ENCODE assay signal across 8 cellular contexts in genomic region chr11:6251120-6251733, GRCh38. TPM values are rescaled to one million over a fixed set of nuclear protein-coding genes. Genes with fewer than 3 reads are reported as not detected.
DNase-seq lines count a peak whose midpoint lies in the region; ATAC-seq, FAIRE-seq and TF ChIP-seq lines count a peak whose summit lies in the region.

No MANE protein-coding gene starts in this region.

- H3K27ac ChIP-seq in H1 (ENCODE audit: low read depth, low read length), result no peak overlapping the region
- H3K27ac ChIP-seq in temporal lobe (ENCODE audit: low read depth, low read length), result peak overlapping the region; percentile 37

- ATAC-seq in HG02763 (IDR thresholded peaks at IDR 0.05; ENCODE audit: unreplicated experiment), result peak; percentile 73

- no peak overlapping the region for H3K23ac ChIP-seq in H1 (ENCODE audit: insufficient read length)

- POLR2A ChIA-PET in H1 (lab: Charles Lee; ENCODE audit: partially characterized antibody), result interaction anchor here (1.1 to 1.5 kb wide), 3 partner anchors 47 to 72 kb away, joined by 3 read pairs; no protein-coding TSS in a partner anchor

- 40% methylated on average over 6 of the region's 6 CpGs; no CpG with 5 or more reads in 1 of the 2 experiments for WGBS in H1 (ENCODE audit: extremely low coverage in 1 of 2, insufficient coverage in 1 of 2, insufficient read length in 1 of 2, insufficient replicate concordance in 2 of 2, low coverage in 1 of 2, low lambda C conversion rate in 2 of 2, missing lambda C conversion rate in 1 of 2), 2 experiments

- DNase-seq in activated gamma-delta T cell treated with Interleukin-2 at 50 U/mL for 16 hours (peak; percentile 36), activated gamma-delta T cell (lab: John Stamatoyannopoulos, UW) (no peak), NCI-H1694 treated with DMSO at 0.1 percent for 48 hours (lab: John Stamatoyannopoulos, UW) (peak; percentile 13), H1 (ENCODE audit: low read depth in 1 of 2, low spot score in 2 of 2) (peak; percentile 64 to 90), mesothelial cell of epicardium (ENCODE audit: low spot score in 2 of 2, unreplicated experiment in 2 of 2) (peak in 1 of 2 experiments; percentile 80)
- DNase-seq in activated CD4-positive, alpha-beta T cell treated with anti-CD3 and anti-CD28 coated beads, Interleukin-2, amount 50 U/mL, for 1 hour, result peak; percentile 43

- H3K9ac ChIP-seq in H1 (replicated peaks in 1 of 4; ENCODE audit: extremely low read depth in 1 of 4, low read depth in 3 of 4, low read length in 3 of 4), result no peak overlapping the region

- H3K27ac Mint-ChIP-seq in mesothelial cell of epicardium, result no peak overlapping the region

- TF ChIP-seq RAD21 in H1 (IDR thresholded peaks at IDR 0.05 in 1 of 2, conservative IDR thresholded peaks at IDR 0.05 in 1 of 2; ENCODE audit: low read depth in 2 of 2, low read length in 2 of 2), result peak; percentile 84 to 86

- H3K9me3 Mint-ChIP-seq in mesothelial cell of epicardium, result no peaks in the 10 kb centered on the region

- H3K4me3 Mint-ChIP-seq in mesothelial cell of epicardium, result no peak overlapping the region

- CTCF ChIA-PET in H1 (lab: Charles Lee; ENCODE audit: partially characterized antibody), result interaction anchor here (0.6 to 14.4 kb wide), 49 partner anchors 10 to 638 kb away, joined by 3 to 166 read pairs (median 5); partner anchors contain the start of genes C11orf42, CAVIN3, CCKBR and CNGA4

- no peaks in the 10 kb centered on the region for H3K79me1 ChIP-seq in H1 (ENCODE audit: low read depth, low read length)

- H2BK120ac ChIP-seq in H1 (replicated peaks; ENCODE audit: low read depth, low read length), result no peak overlapping the region

- no peak overlapping the region for H2AK5ac ChIP-seq in H1 (ENCODE audit: low read depth, low read length)

- no peak overlapping the region for H2BK5ac ChIP-seq in H1 (ENCODE audit: low read depth, low read length)

- TF ChIP-seq EP300 in H1 (IDR thresholded peaks at IDR 0.05; ENCODE audit: borderline replicate concordance in 1 of 2, low read depth in 2 of 2, low read length in 2 of 2), result no peak

- H3K36me3 ChIP-seq in H1 (ENCODE audit: control insufficient read depth in 2 of 4, insufficient read depth in 4 of 4, low read length in 3 of 4), result no peaks in the 10 kb centered on the region

- no peak overlapping the region for H3K18ac ChIP-seq in H1 (ENCODE audit: extremely low read depth, low read length)

- no peak overlapping the region for H4K5ac ChIP-seq in H1 (ENCODE audit: insufficient read length, low read depth, low read length)

- H3K9me3 ChIP-seq in H1 (ENCODE audit: insufficient read depth in 2 of 2, low read depth in 1 of 2, low read length in 1 of 2), result no peaks in the 10 kb centered on the region

- no peak overlapping the region for H2BK15ac ChIP-seq in H1 (ENCODE audit: low read length)

- no peaks in the 10 kb centered on the region for H3K79me2 ChIP-seq in H1 (ENCODE audit: control insufficient read depth in 1 of 2, insufficient read depth in 2 of 2, low read length in 2 of 2)

- H3K23me2 ChIP-seq in H1 (ENCODE audit: low read depth, low read length), result no peaks in the 10 kb centered on the region

- no peak overlapping the region for H3K56ac ChIP-seq in H1 (replicated peaks; ENCODE audit: insufficient read length, low read depth, low read length)

- TF ChIP-seq POLR2A in H1 (IDR thresholded peaks at IDR 0.05; ENCODE audit: control extremely low read depth in 1 of 2, low read depth in 2 of 2, low read length in 2 of 2), result no peak

- H3K4me3 ChIP-seq in H1 (ENCODE audit: extremely low read depth in 1 of 4, insufficient read depth in 2 of 4, low read depth in 3 of 4, low read length in 4 of 4), result no peak overlapping the region

- H3K36me3 Mint-ChIP-seq in mesothelial cell of epicardium, result no peaks in the 10 kb centered on the region

- H3K14ac ChIP-seq in H1 (ENCODE audit: insufficient read length), result no peak overlapping the region

- H3K4ac ChIP-seq in H1 (replicated peaks; ENCODE audit: insufficient read length, low read depth, low read length), result no peak overlapping the region

- H2BK12ac ChIP-seq in H1 (ENCODE audit: low read depth, low read length), result no peak overlapping the region

- no peak overlapping the region for H4K8ac ChIP-seq in H1 (ENCODE audit: extremely low read depth, insufficient read depth, low read length)

- H2AFZ ChIP-seq in H1 (ENCODE audit: low read length), result peak overlapping the region; percentile 0; the same call in 1 of the 2 replicates

- peaks cover 0 to 3% (median under 1%) of the 10 kb centered on the region in 4 experiments; a peak in 1 of 7 replicates for H3K27me3 ChIP-seq in H1 (replicated peaks in 1 of 4; ENCODE audit: control insufficient read depth in 3 of 4, extremely low read depth in 1 of 4, insufficient read depth in 3 of 4, low read length in 3 of 4)

- peaks cover 4% of the 10 kb centered on the region for H3K4me1 Mint-ChIP-seq in mesothelial cell of epicardium

- no peak overlapping the region for H2BK20ac ChIP-seq in H1 (ENCODE audit: low read length)

- no peaks in the 10 kb centered on the region for H3K4me1 ChIP-seq in H1 (replicated peaks in 1 of 4; ENCODE audit: control insufficient read depth in 3 of 4, insufficient read depth in 4 of 4, low read length in 3 of 4)

- no peaks in the 10 kb centered on the region for H4K20me1 ChIP-seq in H1 (replicated peaks in 1 of 2; ENCODE audit: control insufficient read depth in 1 of 2, insufficient read depth in 2 of 2, low read length in 2 of 2)

- H3K4me2 ChIP-seq in H1 (ENCODE audit: insufficient read depth in 1 of 2, low read depth in 2 of 2, low read length in 2 of 2), result no peak overlapping the region

- no peak overlapping the region for H4K91ac ChIP-seq in H1 (replicated peaks; ENCODE audit: insufficient read length, low read length)

- FAIRE-seq in H1 (lab: Jason Lieb, UNC), result peak; percentile 87

- H3K27me3 Mint-ChIP-seq in mesothelial cell of epicardium (ENCODE audit: low read depth), result no peaks in the 10 kb centered on the region

- TF ChIP-seq CTCF in H1 (IDR thresholded peaks at IDR 0.05; ENCODE audit: control extremely low read depth in 1 of 3, insufficient read depth in 1 of 3, low read depth in 1 of 3, low read length in 3 of 3) (peak; percentile 91 to 99 (median 97)), mesothelial cell of epicardium (IDR thresholded peaks at IDR 0.05; ENCODE audit: unreplicated experiment) (peak; percentile 79)

RNA-seq across cellular contexts. Expression of gene CCKBR, which starts 8.4 kb away (rescaled TPM):
- 4.6 and 5.7 TPM in 2 replicates for total RNA-seq in H1 (2021; fragmentation: NEBNext Ultra II Directional; extraction: Animal tissue kit (Norgen Biotek cat#: 25700))
- polyA plus RNA-seq in H1 (2011; rRNA removed), result 9.1 and 9.8 TPM in 2 replicates
- polyA plus RNA-seq in H1 (2011; cell fraction: cytosol; rRNA removed), result 4.5 TPM
- 7.1 TPM for polyA plus RNA-seq in H1 (2011; cell fraction: nucleus; rRNA removed)
- 4.8 to 8.0 TPM (median 6.8 TPM) in 4 replicates for polyA plus RNA-seq in H1 (2012, experiment 1 of 2)
- 6.3 TPM for polyA plus RNA-seq in H1 (2012, experiment 2 of 2)
- polyA plus RNA-seq in H1 (2013, experiment 1 of 2), result 4.1 TPM
- 4.1 TPM for polyA plus RNA-seq in H1 (2013, experiment 2 of 2)
- 8.0 and 9.4 TPM in 2 replicates for polyA minus RNA-seq in H1 (2011; rRNA and poly(A)+ RNA removed)
- 2.7 TPM for polyA minus RNA-seq in H1 (2011; cell fraction: cytosol; rRNA and poly(A)+ RNA removed)
- polyA minus RNA-seq in H1 (2011; cell fraction: nucleus; rRNA and poly(A)+ RNA removed), result 3.1 TPM
- total RNA-seq in mesothelial cell of epicardium (3.7 to 4.6 TPM (median 3.8 TPM) in 3 replicates), temporal lobe (6.1 TPM)

RNA-seq across cellular contexts. Expression of gene CNGA4, which starts 12.3 kb away (rescaled TPM):
- 0.33 TPM in 1 of 2 replicates, not detected in the other for total RNA-seq in H1 (2021; fragmentation: NEBNext Ultra II Directional; extraction: Animal tissue kit (Norgen Biotek cat#: 25700))
- polyA plus RNA-seq in H1 (2011; rRNA removed), result 0.29 and 0.74 TPM in 2 replicates
- 0.44 TPM for polyA plus RNA-seq in H1 (2011; cell fraction: cytosol; rRNA removed)
- 1.00 TPM for polyA plus RNA-seq in H1 (2011; cell fraction: nucleus; rRNA removed)
- polyA plus RNA-seq in H1 (2012, experiment 1 of 2), result 0.21 to 0.62 TPM (median 0.30 TPM) in 4 replicates
- polyA plus RNA-seq in H1 (2012, experiment 2 of 2), result not detected
- polyA plus RNA-seq in H1 (2013, experiment 1 of 2), result 0.12 TPM
- 0.07 TPM for polyA plus RNA-seq in H1 (2013, experiment 2 of 2)
- polyA minus RNA-seq in H1 (2011; rRNA and poly(A)+ RNA removed), result 0.63 and 0.69 TPM in 2 replicates
- not detected for polyA minus RNA-seq in H1 (2011; cell fraction: cytosol; rRNA and poly(A)+ RNA removed)
- polyA minus RNA-seq in H1 (2011; cell fraction: nucleus; rRNA and poly(A)+ RNA removed), result 0.30 TPM
- total RNA-seq in mesothelial cell of epicardium, result 0.27 to 0.54 TPM (median 0.49 TPM) in 3 replicates
- total RNA-seq in temporal lobe, result 0.25 TPM

RNA-seq across cellular contexts. Expression of gene FHIP1B, which starts 16.8 kb away (rescaled TPM):
- total RNA-seq in H1 (2021; fragmentation: NEBNext Ultra II Directional; extraction: Animal tissue kit (Norgen Biotek cat#: 25700)), result 16.8 TPM in 2 replicates
- polyA plus RNA-seq in H1 (2011; rRNA removed), result 41.9 and 67.1 TPM in 2 replicates
- polyA plus RNA-seq in H1 (2011; cell fraction: cytosol; rRNA removed), result 35.7 TPM
- polyA plus RNA-seq in H1 (2011; cell fraction: nucleus; rRNA removed), result 106 TPM
- polyA plus RNA-seq in H1 (2012, experiment 1 of 2), result 15.3 to 19.5 TPM (median 17.6 TPM) in 4 replicates
- 13.7 TPM for polyA plus RNA-seq in H1 (2012, experiment 2 of 2)
- polyA plus RNA-seq in H1 (2013, experiment 1 of 2), result 17.6 TPM
- polyA plus RNA-seq in H1 (2013, experiment 2 of 2), result 16.7 TPM
- 28.4 and 31.6 TPM in 2 replicates for polyA minus RNA-seq in H1 (2011; rRNA and poly(A)+ RNA removed)
- polyA minus RNA-seq in H1 (2011; cell fraction: cytosol; rRNA and poly(A)+ RNA removed), result 11.0 TPM
- polyA minus RNA-seq in H1 (2011; cell fraction: nucleus; rRNA and poly(A)+ RNA removed), result 44.8 TPM
- total RNA-seq in mesothelial cell of epicardium, result 46.6 to 47.0 TPM (median 46.7 TPM) in 3 replicates
- total RNA-seq in temporal lobe, result 16.2 TPM

RNA-seq across cellular contexts. Expression of gene C11orf42, which starts 45.9 kb away (rescaled TPM):
- not detected in 2 replicates for total RNA-seq in H1 (2021; fragmentation: NEBNext Ultra II Directional; extraction: Animal tissue kit (Norgen Biotek cat#: 25700))
- polyA plus RNA-seq in H1 (2011; rRNA removed), result not detected in 2 replicates
- not detected for polyA plus RNA-seq in H1 (2011; cell fraction: cytosol; rRNA removed)
- not detected for polyA plus RNA-seq in H1 (2011; cell fraction: nucleus; rRNA removed)
- polyA plus RNA-seq in H1 (2012, experiment 1 of 2), result 0.19 to 0.21 TPM in 2 of 4 replicates, not detected in the others
- not detected for polyA plus RNA-seq in H1 (2012, experiment 2 of 2)
- not detected for polyA plus RNA-seq in H1 (2013, experiment 1 of 2)
- polyA plus RNA-seq in H1 (2013, experiment 2 of 2), result not detected
- not detected in 2 replicates for polyA minus RNA-seq in H1 (2011; rRNA and poly(A)+ RNA removed)
- polyA minus RNA-seq in H1 (2011; cell fraction: cytosol; rRNA and poly(A)+ RNA removed), result not detected
- not detected for polyA minus RNA-seq in H1 (2011; cell fraction: nucleus; rRNA and poly(A)+ RNA removed)
- total RNA-seq in mesothelial cell of epicardium, result not detected in 3 replicates
- total RNA-seq in temporal lobe, result not detected

RNA-seq across cellular contexts. Expression of gene OR52W1, which starts 52.2 kb away (rescaled TPM):
- not detected in 2 replicates for total RNA-seq in H1 (2021; fragmentation: NEBNext Ultra II Directional; extraction: Animal tissue kit (Norgen Biotek cat#: 25700))
- polyA plus RNA-seq in H1 (2011; rRNA removed), result not detected in 2 replicates
- polyA plus RNA-seq in H1 (2011; cell fraction: cytosol; rRNA removed), result not detected
- not detected for polyA plus RNA-seq in H1 (2011; cell fraction: nucleus; rRNA removed)
- polyA plus RNA-seq in H1 (2012, experiment 1 of 2), result not detected in 4 replicates
- not detected for polyA plus RNA-seq in H1 (2012, experiment 2 of 2)
- not detected for polyA plus RNA-seq in H1 (2013, experiment 1 of 2)
- not detected for polyA plus RNA-seq in H1 (2013, experiment 2 of 2)
- polyA minus RNA-seq in H1 (2011; rRNA and poly(A)+ RNA removed), result not detected in 2 replicates
- polyA minus RNA-seq in H1 (2011; cell fraction: cytosol; rRNA and poly(A)+ RNA removed), result not detected
- not detected for polyA minus RNA-seq in H1 (2011; cell fraction: nucleus; rRNA and poly(A)+ RNA removed)
- total RNA-seq in mesothelial cell of epicardium (not detected in 3 replicates), temporal lobe (not detected)
